ENCODE assay signal across 13 cellular contexts in genomic region chr2:96404446-96405373, GRCh38.
DNase-seq lines count a peak whose midpoint lies in the region; ATAC-seq and TF ChIP-seq lines count a peak whose summit lies in the region.
"Had no signal": no experiment of that assay in that cellular context is flagged by ENCODE, and none has a peak within 500 bp of the region (broad histone marks: within the 10 kb centered on the region; RNA-seq: fewer than 3 reads in every experiment).

No MANE protein-coding gene starts in this region.

- H3K27ac Mint-ChIP-seq in activated CD4-positive, alpha-beta T cell treated with anti-CD3 and anti-CD28 coated beads for 36 hours = no peak overlapping the region
- H3K27ac Mint-ChIP-seq: effector memory CD8-positive, alpha-beta T cell; stimulated activated naive CD8-positive, alpha-beta T cell treated with anti-CD3 and anti-CD28 coated beads, Interleukin-15, amount 100 ng/mL, for 72 hours had no signal

- TF ChIP-seq CTCF in gastrocnemius medialis (IDR thresholded peaks at IDR 0.05 in 4 of 5, conservative IDR thresholded peaks at IDR 0.05 in 1 of 5) = no peak

- no peak overlapping the region for H3K4me3 ChIP-seq in gastrocnemius medialis
- H3K4me3 ChIP-seq: skin epidermis had no signal

- DNase-seq in NCI-H446 treated with DMSO at 0.1 percent for 48 hours (lab: John Stamatoyannopoulos, UW) (peak; percentile 47), left cardiac atrium (peak; percentile 32), gastrocnemius medialis (peak; percentile 9 to 47), UCSD-AML1 (lab: John Stamatoyannopoulos, UW; ENCODE audit: unreplicated experiment) (no peak), HK-2 (ENCODE audit: unreplicated experiment) (no peak)
- no peak for DNase-seq in activated CD4-positive, alpha-beta T cell treated with anti-CD3 and anti-CD28 coated beads for 36 hours
- DNase-seq: activated effector memory CD4-positive, alpha-beta T cell treated with Interleukin-2 at 50 U/mL for 16 hours; effector memory CD8-positive, alpha-beta T cell; GDM1; stimulated activated naive CD8-positive, alpha-beta T cell treated with anti-CD3 and anti-CD28 coated beads, Interleukin-15, amount 100 ng/mL, for 72 hours had no signal

- H3K27me3 Mint-ChIP-seq in activated CD4-positive, alpha-beta T cell treated with anti-CD3 and anti-CD28 coated beads for 36 hours = no peaks in the 10 kb centered on the region
- H3K27me3 Mint-ChIP-seq: stimulated activated naive CD8-positive, alpha-beta T cell treated with anti-CD3 and anti-CD28 coated beads, Interleukin-15, amount 100 ng/mL, for 72 hours had no signal

- in situ Hi-C loops in gastrocnemius medialis (cut with MboI; ENCODE audit: low sequenced_read_pairs in 4 of 4) = loop anchor here in 3 of 4 donors (5.0 kb wide), 2 partner anchors 103 to 108 kb away; partner anchors contain the start of gene NEURL3 (in 2 of the 3)

- H3K9me3 Mint-ChIP-seq in activated CD4-positive, alpha-beta T cell treated with anti-CD3 and anti-CD28 coated beads for 36 hours (ENCODE audit: low read depth) = no peaks in the 10 kb centered on the region
- H3K9me3 Mint-ChIP-seq: effector memory CD8-positive, alpha-beta T cell; stimulated activated naive CD8-positive, alpha-beta T cell treated with anti-CD3 and anti-CD28 coated beads, Interleukin-15, amount 100 ng/mL, for 72 hours had no signal

- intact Hi-C loops in left cardiac atrium (cut with DNase I) (loop anchor here in 1 of 2 donors (5.0 kb wide), 1 partner anchor 103 kb away; the partner anchor contains the start of gene NEURL3), gastrocnemius medialis (cut with DNase I; ENCODE audit: low total_unique reads) (loop anchor here (5.0 kb wide), 1 partner anchor 97 kb away; the partner anchor contains the start of gene SNRNP200)
- intact Hi-C loops in activated CD4-positive, alpha-beta T cell treated with anti-CD3 and anti-CD28 coated beads for 36 hours (cut with DNase I, micrococcal nuclease) = loop anchor here in 1 of 2 experiments (5.0 kb wide), 1 partner anchor 148 kb away; no protein-coding TSS in a partner anchor

- H3K4me3 Mint-ChIP-seq in activated CD4-positive, alpha-beta T cell treated with anti-CD3 and anti-CD28 coated beads for 36 hours = no peak overlapping the region
- H3K4me3 Mint-ChIP-seq: effector memory CD8-positive, alpha-beta T cell; stimulated activated naive CD8-positive, alpha-beta T cell treated with anti-CD3 and anti-CD28 coated beads, Interleukin-15, amount 100 ng/mL, for 72 hours had no signal

- CTCF ChIA-PET in activated CD4-positive, alpha-beta T cell treated with anti-CD3 and anti-CD28 coated beads for 36 hours (lab: Charles Lee) = interaction anchor here (0.7 to 10.8 kb wide), 4 partner anchors 9 to 104 kb away, joined by 3 to 128 read pairs (median 3); partner anchors contain the start of gene NEURL3

- TF ChIP-seq EP300 in Ishikawa (IDR thresholded peaks at IDR 0.05; ENCODE audit: borderline replicate concordance) = no peak

- H3K36me3 Mint-ChIP-seq in activated CD4-positive, alpha-beta T cell treated with anti-CD3 and anti-CD28 coated beads for 36 hours (ENCODE audit: low read depth) = no peaks in the 10 kb centered on the region

- POLR2A ChIA-PET in activated CD4-positive, alpha-beta T cell treated with anti-CD3 and anti-CD28 coated beads for 36 hours (lab: Charles Lee) = no interaction called here

- no peak for TF ChIP-seq POLR2A in gastrocnemius medialis (IDR thresholded peaks at IDR 0.05)

- ATAC-seq in left cardiac atrium = no peak
- peak in 1 of 2 donors; percentile 46 for ATAC-seq in gastrocnemius medialis
- ATAC-seq in GM18502 (IDR thresholded peaks at IDR 0.05; ENCODE audit: poor library complexity, unreplicated experiment) = no peak
- no peak for ATAC-seq in activated CD4-positive, alpha-beta T cell treated with anti-CD3 and anti-CD28 coated beads for 36 hours
- ATAC-seq: effector memory CD8-positive, alpha-beta T cell; stimulated activated naive CD8-positive, alpha-beta T cell treated with anti-CD3 and anti-CD28 coated beads, Interleukin-15, amount 100 ng/mL, for 72 hours had no signal

- TF ChIP-seq RAD21 in Ishikawa (IDR thresholded peaks at IDR 0.05; ENCODE audit: low read depth) = peak; percentile 7; the same call in 1 of the 2 replicates

- H3K4me1 ChIP-seq in gastrocnemius medialis = peaks cover 0 to 18% of the 10 kb centered on the region in 2 donors

- no peaks in the 10 kb centered on the region for H3K9me3 ChIP-seq in gastrocnemius medialis

- H3K4me1 Mint-ChIP-seq in activated CD4-positive, alpha-beta T cell treated with anti-CD3 and anti-CD28 coated beads for 36 hours = peaks cover 33% of the 10 kb centered on the region

- no peaks in the 10 kb centered on the region for H3K36me3 ChIP-seq in gastrocnemius medialis

- no peak overlapping the region for H3K27ac ChIP-seq in gastrocnemius medialis
- H3K27ac ChIP-seq: skin epidermis had no signal

- H3K27me3 ChIP-seq in gastrocnemius medialis = no peaks in the 10 kb centered on the region

TF ChIP-seq in Ishikawa, 13 proteins besides CTCF, POLR2A, EP300 and RAD21:
- TF ChIP-seq MAX (IDR thresholded peaks at IDR 0.05) (peak; percentile 44; the same call in 1 of the 2 replicates), TCF12 (IDR thresholded peaks at IDR 0.05; ENCODE audit: low read depth) (no peak), YY1 (IDR thresholded peaks at IDR 0.05; ENCODE audit: low read depth) (0 out of 2 replicates have a peak, but pooled peaks have one; percentile 23), NFIC (IDR thresholded peaks at IDR 0.05) (no peak), TAF1 (IDR thresholded peaks at IDR 0.05; ENCODE audit: low read depth) (no peak), ZBTB7A (IDR thresholded peaks at IDR 0.05; ENCODE audit: low read depth) (no peak), CEBPB (IDR thresholded peaks at IDR 0.05) (no peak)
TF ChIP-seq in Ishikawa: peak in this region for 2.

Comparison
In these comparisons a context has a peak if more than half of its experiments do, and no peak if none do; other contexts are left out.
1. DNase-seq: peak in NCI-H446 treated with DMSO at 0.1 percent for 48 hours (single experiment), left cardiac atrium (single experiment) and gastrocnemius medialis (2 of 2); none in UCSD-AML1 (single experiment), HK-2 (single experiment) and activated CD4-positive, alpha-beta T cell treated with anti-CD3 and anti-CD28 coated beads for 36 hours (single experiment).